Comparison of ENCODE assay signal across 8 cellular contexts in genomic region chr22:42581762-42582716, GRCh38. TPM values are rescaled to one million over a fixed set of nuclear protein-coding genes. Genes with fewer than 3 reads are reported as not detected.
DNase-seq lines count a peak whose midpoint lies in the region; ATAC-seq and TF ChIP-seq lines count a peak whose summit lies in the region.

No MANE protein-coding gene starts in this region.

- H3K36me3 Mint-ChIP-seq in CD4-positive, alpha-beta memory T cell = peaks cover 14 to 47% of the 10 kb centered on the region in 2 donors
- H3K36me3 Mint-ChIP-seq in T-cell = peaks cover 39% of the 10 kb centered on the region

- H3K4me3 ChIP-seq in CD4-positive, alpha-beta memory T cell (ENCODE audit: low read length in 2 of 2) = peak overlapping the region in 1 of 2 donors; percentile 66
- peak overlapping the region; percentile 87 for H3K4me3 ChIP-seq in MG63
- peak overlapping the region in 3 of 4 donors; percentile 56 to 87 (median 81) for H3K4me3 ChIP-seq in adrenal gland
- peak overlapping the region; percentile 92 for H3K4me3 ChIP-seq in left ventricle myocardium inferior
- H3K4me3 ChIP-seq in prostate gland = peak overlapping the region; percentile 70 to 72

- H3K27ac ChIP-seq in CD4-positive, alpha-beta memory T cell (ENCODE audit: low read depth, low read length) = peak overlapping the region; percentile 59
- H3K27ac ChIP-seq in adrenal gland (peak overlapping the region in 2 of 5 donors; percentile 41 to 50), left ventricle myocardium inferior (replicated peaks) (peak overlapping the region; percentile 69), prostate gland (peak overlapping the region; percentile 56 to 57)

- intact Hi-C loops in CD4-positive, alpha-beta memory T cell (cut with micrococcal nuclease) = loop anchor here (1.0 kb wide), 1 partner anchor 32 kb away; the partner anchor contains the start of gene POLDIP3
- intact Hi-C loops in adrenal gland (cut with DNase I) = no loop called here
- intact Hi-C loops in left ventricle myocardium inferior (cut with micrococcal nuclease) = no loop called here
- intact Hi-C loops in prostate gland (cut with DNase I) = no loop called here

- H3K4me3 Mint-ChIP-seq in CD4-positive, alpha-beta memory T cell = peak overlapping the region; percentile 85 to 98 (median 92)
- H3K4me3 Mint-ChIP-seq in T-cell = peak overlapping the region; percentile 88 to 96 (median 91)

- peaks cover 42% of the 10 kb centered on the region for H3K36me3 ChIP-seq in CD4-positive, alpha-beta memory T cell (ENCODE audit: insufficient read depth, low read length)
- H3K36me3 ChIP-seq in MG63 (peaks cover 63% of the 10 kb centered on the region), adrenal gland (replicated peaks in 1 of 2) (peaks cover 0 to 49% of the 10 kb centered on the region in 2 donors), left ventricle myocardium inferior (peaks cover 75% of the 10 kb centered on the region), prostate gland (peaks cover 4 to 14% of the 10 kb centered on the region in 2 donors)

- CTCF ChIA-PET in CD4-positive, alpha-beta memory T cell (lab: Charles Lee; ENCODE audit: partially characterized antibody) = no interaction called here
- CTCF ChIA-PET in T-cell (lab: Charles Lee) = no interaction called here

- TF ChIP-seq CTCF in adrenal gland (IDR thresholded peaks at IDR 0.05) = no peak
- no peak for TF ChIP-seq CTCF in left ventricle myocardium inferior (IDR thresholded peaks at IDR 0.05; ENCODE audit: borderline replicate concordance)
- TF ChIP-seq CTCF in prostate gland (IDR thresholded peaks at IDR 0.05) = no peak

- peak; percentile 44 for ATAC-seq in GM21447 (IDR thresholded peaks at IDR 0.05; ENCODE audit: unreplicated experiment)
- ATAC-seq in T-cell (replicated peaks in 1 of 4) = peak; percentile 91 to 96 (median 94)

- peaks cover 7% of the 10 kb centered on the region for H3K4me1 ChIP-seq in CD4-positive, alpha-beta memory T cell (ENCODE audit: insufficient read depth, low read length)
- peaks cover 3 to 9% of the 10 kb centered on the region in 2 donors for H3K4me1 ChIP-seq in adrenal gland (replicated peaks in 1 of 2)
- H3K4me1 ChIP-seq in left ventricle myocardium inferior = peaks cover 44% of the 10 kb centered on the region
- no peaks in the 10 kb centered on the region for H3K4me1 ChIP-seq in prostate gland (replicated peaks)

- 6 to 53% (median 10%) methylated on average over 6 to 64 of the region's 64 CpGs for WGBS in adrenal gland, 4 donors
- 7% methylated on average over 48 of the region's 64 CpGs for WGBS in prostate gland

- peaks cover 9 to 21% (median 14%) of the 10 kb centered on the region in 4 donors for H3K4me1 Mint-ChIP-seq in CD4-positive, alpha-beta memory T cell
- peaks cover 13 to 17% (median 16%) of the 10 kb centered on the region in 3 donors for H3K4me1 Mint-ChIP-seq in T-cell

- DNase-seq in CD4-positive, alpha-beta memory T cell = peak; percentile 74 to 86 (median 79)
- DNase-seq in MG63 = peak; percentile 82
- DNase-seq in T-cell = peak; percentile 61 to 88 (median 78)
- peak; percentile 79 to 87 (median 81) for DNase-seq in adrenal gland
- peak; percentile 86 for DNase-seq in left ventricle myocardium inferior
- peak; percentile 74 for DNase-seq in prostate gland (ENCODE audit: low spot score)
- DNase-seq in ureter (ENCODE audit: low spot score) = peak; percentile 82

- no peaks in the 10 kb centered on the region for H3K9me3 Mint-ChIP-seq in CD4-positive, alpha-beta memory T cell
- H3K9me3 Mint-ChIP-seq in T-cell = no peaks in the 10 kb centered on the region

- H3K27ac Mint-ChIP-seq in CD4-positive, alpha-beta memory T cell = peak overlapping the region; percentile 81 to 92 (median 86)
- H3K27ac Mint-ChIP-seq in T-cell = peak overlapping the region; percentile 68 to 84

- POLR2A ChIA-PET in CD4-positive, alpha-beta memory T cell (lab: Charles Lee; ENCODE audit: partially characterized antibody) = interaction anchor here (0.9 to 2.3 kb wide), 4 partner anchors 12 to 34 kb away, joined by 5 to 17 read pairs (median 8); partner anchors contain the start of gene POLDIP3
- POLR2A ChIA-PET in T-cell (lab: Charles Lee) = interaction anchor here in 1 of 2 donors (2.8 kb wide), 1 partner anchor 32 kb away, joined by 13 read pairs; the partner anchor contains the start of gene POLDIP3

- H3K9me3 ChIP-seq in CD4-positive, alpha-beta memory T cell (ENCODE audit: control insufficient read depth in 1 of 2, low read length in 2 of 2) = no peaks in the 10 kb centered on the region
- H3K9me3 ChIP-seq in MG63 = no peaks in the 10 kb centered on the region
- no peaks in the 10 kb centered on the region for H3K9me3 ChIP-seq in adrenal gland (replicated peaks in 1 of 3)
- H3K9me3 ChIP-seq in left ventricle myocardium inferior (replicated peaks) = no peaks in the 10 kb centered on the region
- H3K9me3 ChIP-seq in prostate gland = no peaks in the 10 kb centered on the region

- TF ChIP-seq POLR2A in adrenal gland (IDR thresholded peaks at IDR 0.05) (peak in 1 of 2 donors; percentile 32), prostate gland (IDR thresholded peaks at IDR 0.05) (peak; percentile 25)

- H3K27me3 Mint-ChIP-seq in CD4-positive, alpha-beta memory T cell = no peaks in the 10 kb centered on the region
- H3K27me3 Mint-ChIP-seq in T-cell = no peaks in the 10 kb centered on the region

- H3K27me3 ChIP-seq in CD4-positive, alpha-beta memory T cell (ENCODE audit: insufficient read depth, low read length) = no peaks in the 10 kb centered on the region
- H3K27me3 ChIP-seq in MG63 (no peaks in the 10 kb centered on the region), adrenal gland (no peaks in the 10 kb centered on the region), left ventricle myocardium inferior (ENCODE audit: low read depth) (no peaks in the 10 kb centered on the region), prostate gland (replicated peaks; ENCODE audit: insufficient read depth) (no peaks in the 10 kb centered on the region)

RNA-seq across cellular contexts. Expression of gene SERHL2, which starts 28.3 kb away (rescaled TPM):
- total RNA-seq in CD4-positive, alpha-beta memory T cell = under 1 TPM; 0.36 to 0.81 TPM
- polyA plus RNA-seq in CD4-positive, alpha-beta memory T cell = under 1 TPM in 1 of 2 donors, not detected in 1; 0.26 TPM
- total RNA-seq in MG63 (2014; rRNA removed; shearing (Covaris generic); ENCODE audit: low replicate concordance) = 0.20 and 1.9 TPM in 2 replicates
- total RNA-seq in T-cell = 1 to 10 TPM in 3 of 5 donors, under 1 TPM in 2; 0.70 to 1.6 (median 1.0) TPM
- 10 to 100 TPM in 1 of 8 donors, 1 to 10 TPM in 7; 1.1 to 11.6 (median 6.4) TPM for total RNA-seq in adrenal gland
- 1 to 10 TPM; 3.4 to 5.8 (median 5.3) TPM for polyA plus RNA-seq in adrenal gland
- total RNA-seq in left ventricle myocardium inferior = 3.5 TPM
- 10 to 100 TPM; 10.2 to 54.7 TPM for total RNA-seq in prostate gland
- total RNA-seq in ureter = 10.8 TPM

RNA-seq across cellular contexts. Expression of gene POLDIP3, which starts 32.6 kb away (rescaled TPM):
- 10 to 100 TPM; 80.6 to 82.3 TPM for total RNA-seq in CD4-positive, alpha-beta memory T cell
- 10 to 100 TPM; 66.1 to 74.9 TPM for polyA plus RNA-seq in CD4-positive, alpha-beta memory T cell
- total RNA-seq in MG63 (2014; rRNA removed; shearing (Covaris generic); ENCODE audit: low replicate concordance) = 16.3 and 17.7 TPM in 2 replicates
- total RNA-seq in T-cell (10 to 100 TPM; 66.5 to 83.8 (median 81.0) TPM), adrenal gland (10 to 100 TPM; 32.1 to 80.2 (median 54.5) TPM), left ventricle myocardium inferior (35.2 TPM), prostate gland (10 to 100 TPM; 46.4 to 62.6 TPM), ureter (64.9 TPM)
- polyA plus RNA-seq in adrenal gland = 10 to 100 TPM; 18.7 to 66.1 (median 24.1) TPM

RNA-seq across cellular contexts. Expression of gene ATP5MGL, which starts 58.4 kb away (rescaled TPM):
- 1 to 10 TPM; 1.9 to 2.1 TPM for total RNA-seq in CD4-positive, alpha-beta memory T cell
- under 1 TPM in 1 of 2 donors, not detected in 1; 0.78 TPM for polyA plus RNA-seq in CD4-positive, alpha-beta memory T cell
- total RNA-seq in MG63 (2014; rRNA removed; shearing (Covaris generic); ENCODE audit: low replicate concordance) = not detected in 2 replicates
- total RNA-seq in T-cell = 1 to 10 TPM in 4 of 5 donors, under 1 TPM in 1; 0.79 to 5.0 (median 1.8) TPM
- under 1 TPM in 4 of 8 donors, not detected in 4; 0.31 to 0.86 (median 0.57) TPM for total RNA-seq in adrenal gland
- not detected for polyA plus RNA-seq in adrenal gland
- total RNA-seq in left ventricle myocardium inferior = 0.38 TPM
- total RNA-seq in prostate gland = not detected
- total RNA-seq in ureter = 1.4 TPM
